8 cellular contexts compared by ENCODE assay signal in the genomic region with DNA sequence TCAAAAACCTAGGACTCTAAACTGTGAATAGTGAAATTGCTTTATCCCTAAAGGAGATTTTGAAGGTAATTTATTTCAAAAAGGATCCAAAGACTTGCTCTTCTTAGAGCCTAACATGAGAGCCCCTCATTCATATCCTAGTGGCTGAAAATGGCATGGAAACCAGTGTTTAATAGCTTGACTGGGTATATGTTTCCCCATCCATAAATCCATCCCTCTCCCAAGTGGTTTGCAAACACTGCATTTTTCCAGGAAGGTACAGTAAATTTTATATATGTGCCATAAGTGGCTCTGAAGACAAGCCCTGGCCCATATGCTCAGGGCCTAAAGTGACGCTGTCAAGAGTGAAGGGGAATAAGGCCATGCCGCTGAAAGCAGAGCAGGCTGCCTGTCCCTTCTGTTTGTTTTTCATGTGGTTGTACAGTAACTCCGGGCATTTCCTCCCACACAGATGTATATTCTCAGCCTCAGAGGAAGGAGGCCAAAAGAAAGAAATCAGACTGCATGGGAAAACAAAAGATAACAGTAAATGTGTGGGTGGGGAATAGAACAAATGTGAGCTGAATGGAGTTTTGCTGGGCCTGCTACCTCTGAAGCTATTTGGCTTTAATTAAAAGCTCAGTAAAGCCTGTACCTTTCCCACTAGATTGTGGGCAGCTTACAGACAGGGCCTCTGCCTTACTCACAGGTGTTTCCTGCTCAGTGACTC.
A peak's percentile ranks its signal among the peaks of the same experiment; 100 is the strongest.
DNase-seq lines count a peak whose midpoint lies in the region; ATAC-seq and TF ChIP-seq lines count a peak whose summit lies in the region.

No MANE protein-coding gene starts in this region.

- TF ChIP-seq CTCF in brain microvascular endothelial cell (IDR thresholded peaks at IDR 0.05; ENCODE audit: low read depth, low read length, missing control alignments) (peak; percentile 29), sigmoid colon (IDR thresholded peaks at IDR 0.05) (no peak)

- peak; percentile 91 for ATAC-seq in HG03135 (IDR thresholded peaks at IDR 0.05; ENCODE audit: unreplicated experiment)

- DNase-seq in DMS153 (lab: John Stamatoyannopoulos, UW) (peak; percentile 40), DMS153 treated with DMSO at 0.1 percent for 48 hours (lab: John Stamatoyannopoulos, UW; ENCODE audit: unreplicated experiment) (no peak), brain microvascular endothelial cell (peak; percentile 93), pulmonary artery endothelial cell (ENCODE audit: low read depth, low spot score) (peak; percentile 22), sigmoid colon (no peak), ecto neural progenitor cell (ENCODE audit: low spot score) (no peak)
- DNase-seq in activated naive CD4-positive, alpha-beta T cell (lab: John Stamatoyannopoulos, UW) = no peak

- no peaks in the 10 kb centered on the region for H3K4me1 ChIP-seq in sigmoid colon

- no peaks in the 10 kb centered on the region for H3K27me3 ChIP-seq in brain microvascular endothelial cell (replicated peaks)
- H3K27me3 ChIP-seq in sigmoid colon = no peaks in the 10 kb centered on the region

- in situ Hi-C loops in brain microvascular endothelial cell (cut with HindIII; ENCODE audit: low pct_ligation_motif_present, low sequenced_read_pairs) = no loop called here

- TF ChIP-seq POLR2A in sigmoid colon (IDR thresholded peaks at IDR 0.05) = no peak

- 16 to 20% methylated on average over 3 of the region's 3 CpGs for WGBS in sigmoid colon, 2 donors

- no peak for TF ChIP-seq EP300 in sigmoid colon (IDR thresholded peaks at IDR 0.05)

- H3K36me3 ChIP-seq in brain microvascular endothelial cell (replicated peaks) = no peaks in the 10 kb centered on the region
- H3K36me3 ChIP-seq in sigmoid colon = no peaks in the 10 kb centered on the region

- intact Hi-C loops in sigmoid colon (cut with DNase I) = no loop called here

- peak overlapping the region; percentile 99 for H3K27ac ChIP-seq in brain microvascular endothelial cell
- H3K27ac ChIP-seq in sigmoid colon = no peak overlapping the region

- no peak overlapping the region for H3K4me3 ChIP-seq in brain microvascular endothelial cell (ENCODE audit: low read depth, low read length)
- no peak overlapping the region for H3K4me3 ChIP-seq in sigmoid colon

- no peaks in the 10 kb centered on the region for H3K9me3 ChIP-seq in sigmoid colon

Comparison
In these comparisons a context has a peak if more than half of its experiments do, and no peak if none do; other contexts are left out.
1. DNase-seq: peak in DMS153 (single experiment), brain microvascular endothelial cell (single experiment) and pulmonary artery endothelial cell (single experiment); none in DMS153 treated with DMSO at 0.1 percent for 48 hours (single experiment), sigmoid colon (single experiment), ecto neural progenitor cell (single experiment) and activated naive CD4-positive, alpha-beta T cell (0 of 4).